Comparison of ENCODE assay signal across 20 cellular contexts in the genomic region with DNA sequence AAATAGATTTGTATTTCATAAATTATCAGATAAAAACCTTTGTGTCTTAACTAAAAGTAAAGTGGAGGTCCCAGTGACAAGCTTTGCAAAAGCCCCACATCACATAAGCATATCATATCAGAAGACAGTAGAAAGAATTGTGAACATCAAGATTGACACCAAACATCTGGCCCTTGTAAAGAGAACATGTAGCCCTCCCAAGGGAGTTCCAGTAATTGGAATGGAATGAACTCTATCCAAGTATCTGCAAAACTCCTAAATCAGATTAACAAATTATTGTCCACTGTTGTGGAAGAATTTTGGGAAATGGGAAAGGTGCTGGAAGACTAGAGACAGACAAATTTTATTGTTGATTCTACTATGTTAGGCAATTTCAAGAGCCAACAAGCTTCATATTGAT.
"Had no signal": no experiment of that assay in that cellular context is flagged by ENCODE, and none has a peak within 500 bp of the region (broad histone marks: within the 10 kb centered on the region; RNA-seq: fewer than 3 reads in every experiment).

No MANE protein-coding gene starts in this region.

- H3K9ac ChIP-seq: parathyroid adenoma had no signal

- DNase-seq: activated CD4-positive, alpha-beta memory T cell treated with anti-CD3 and anti-CD28 coated beads, Interleukin-2, amount 10 ng/mL, durations not matched to agents 7 days and 5 days; activated CD4-positive, alpha-beta T cell treated with anti-CD3 and anti-CD28 coated beads, Interleukin-2, amount 10 ng/mL, durations not matched to agents 24 days and 14 days; activated effector memory CD4-positive, alpha-beta T cell treated with anti-CD3 and anti-CD28 coated beads, Interleukin-2, amount 50 U/mL, for 16 hours; activated naive CD4-positive, alpha-beta T cell treated with anti-CD3 and anti-CD28 coated beads, Interleukin-2, amount 50 U/mL, for 16 hours; activated naive CD8-positive, alpha-beta T cell treated with anti-CD3 and anti-CD28 coated beads, Interleukin-2, amount 50 U/mL, for 24 hours; anterior cingulate cortex; body of pancreas; effector CD4-positive, alpha-beta T cell; heart left ventricle; islet precursor cell; left colon; naive B cell; nucleus accumbens; right cardiac atrium; stimulated activated CD4-positive, alpha-beta T cell treated with anti-CD3 and anti-CD28 coated beads, Interleukin-1b, Interleukin-23, amount 100 ng/mL, for 48 hours; substantia nigra had no signal

- H3K4me3 ChIP-seq: body of pancreas, heart left ventricle, skin epidermis, tibial nerve had no signal

- ATAC-seq: activated CD4-positive, CD25-positive, alpha-beta regulatory T cell treated with anti-CD3 and anti-CD28 coated beads, Interleukin-2, amount 50 U/mL, for 24 hours; body of pancreas; heart left ventricle; left colon; right cardiac atrium had no signal

- H3K27me3 ChIP-seq: body of pancreas, heart left ventricle, tibial nerve had no signal

- H3K9me3 ChIP-seq: body of pancreas had no signal

- H3K4me1 ChIP-seq: body of pancreas, heart left ventricle, parathyroid adenoma, tibial nerve had no signal

- H3K27ac ChIP-seq: body of pancreas, heart left ventricle, parathyroid adenoma, skin epidermis, tibial nerve had no signal

- H3K36me3 ChIP-seq: heart left ventricle, tibial nerve had no signal
